ENCODE assay signal across 24 cellular contexts in the genomic region with DNA sequence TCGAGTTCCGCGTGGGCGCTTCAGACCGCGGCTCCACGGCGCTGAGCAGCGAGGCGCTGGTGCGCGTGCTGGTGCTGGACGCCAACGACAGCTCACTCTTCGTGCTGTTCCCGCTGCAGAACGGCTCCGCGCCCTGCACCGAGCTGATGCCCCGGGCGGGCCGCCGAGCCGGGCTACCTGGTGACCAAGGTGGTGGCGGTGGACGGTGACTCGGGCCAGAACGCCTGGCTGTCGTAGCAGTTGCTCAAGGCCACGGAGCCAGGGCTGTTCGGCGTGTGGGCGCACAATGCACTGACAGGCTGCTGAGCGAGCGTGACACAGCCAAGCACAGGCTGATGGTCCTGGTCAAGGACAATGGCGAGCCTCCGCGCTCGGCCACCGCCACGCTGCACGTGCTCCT. TPM values are rescaled to one million over a fixed set of nuclear protein-coding genes. Genes with fewer than 3 reads are reported as not detected.
"Had no signal": no experiment of that assay in that cellular context is flagged by ENCODE, and none has a peak within 500 bp of the region (broad histone marks: within the 10 kb centered on the region; RNA-seq: fewer than 3 reads in every experiment).

No MANE protein-coding gene starts in this region.

- H3K4me1 Mint-ChIP-seq: memory B cell, mesothelial cell of epicardium had no signal

- H3K27ac ChIP-seq: colonic mucosa, dorsolateral prefrontal cortex, esophagus muscularis mucosa, foreskin keratinocyte, gastrocnemius medialis, heart right ventricle, left lung had no signal

- DNase-seq: cerebellar nuclear complex; colonic mucosa; dermis blood vessel endothelial cell; dorsolateral prefrontal cortex; effector CD4-positive, alpha-beta T cell; effector memory CD4-positive, alpha-beta T cell; foreskin keratinocyte; gastrocnemius medialis; glutamatergic neuron; head of caudate nucleus; heart right ventricle; hippocampal formation; left cardiac atrium; left ventricle myocardium superior; mammary epithelial cell; mucosa of descending colon had no signal

- H3K36me3 ChIP-seq: colonic mucosa, gastrocnemius medialis, left lung had no signal

- H3K27ac Mint-ChIP-seq: memory B cell, mesothelial cell of epicardium had no signal

- H3K4me3 Mint-ChIP-seq: memory B cell, mesothelial cell of epicardium had no signal

- H3K27me3 ChIP-seq: colonic mucosa, dorsolateral prefrontal cortex, foreskin keratinocyte had no signal

- H3K4me3 ChIP-seq: colonic mucosa, dorsolateral prefrontal cortex, esophagus muscularis mucosa, heart right ventricle, left lung, lung, mucosa of descending colon had no signal

- H3K4me1 ChIP-seq: colonic mucosa, esophagus muscularis mucosa, foreskin keratinocyte, gastrocnemius medialis, heart right ventricle, left lung had no signal

RNA-seq across cellular contexts. Expression of gene PCDHB14, which starts 18.4 kb away (rescaled TPM):
- total RNA-seq: foreskin keratinocyte had no signal

RNA-seq across cellular contexts. Expression of gene PCDHB13, which starts 27.8 kb away (rescaled TPM):
- total RNA-seq: foreskin keratinocyte had no signal
- polyA plus RNA-seq: foreskin keratinocyte had no signal

RNA-seq across cellular contexts. Expression of gene PCDHB12, which starts 33.0 kb away (rescaled TPM):
- total RNA-seq: epithelial cell of proximal tubule, fibroblast of villous mesenchyme, foreskin keratinocyte had no signal
- polyA plus RNA-seq: foreskin keratinocyte, keratinocyte had no signal

RNA-seq across cellular contexts. Expression of gene PCDHB11, which starts 42.1 kb away (rescaled TPM):
- total RNA-seq: fibroblast of villous mesenchyme, foreskin keratinocyte had no signal
- polyA plus RNA-seq: foreskin keratinocyte, keratinocyte had no signal
